In genomic region chr1:153752561-153753195, GRCh38 we compare ENCODE assay signal across 15 cellular contexts. TPM values are rescaled to one million over a fixed set of nuclear protein-coding genes. Genes with fewer than 3 reads are reported as not detected.
DNase-seq lines count a peak whose midpoint lies in the region; ATAC-seq and TF ChIP-seq lines count a peak whose summit lies in the region.
"Had no signal": no experiment of that assay in that cellular context is flagged by ENCODE, and none has a peak within 500 bp of the region (broad histone marks: within the 10 kb centered on the region; RNA-seq: fewer than 3 reads in every experiment).

No MANE protein-coding gene starts in this region.

- no peak overlapping the region for H2BK12ac ChIP-seq in neuronal stem cell (ENCODE audit: low read length)

- peaks cover 43% of the 10 kb centered on the region for H3K4me1 ChIP-seq in lower lobe of right lung
- H3K4me1 ChIP-seq in neural progenitor cell, result peaks cover 15% of the 10 kb centered on the region
- peaks cover 0 to 10% of the 10 kb centered on the region in 2 donors for H3K4me1 ChIP-seq in neuronal stem cell (ENCODE audit: control insufficient read depth in 2 of 2, insufficient read depth in 1 of 2, low read depth in 1 of 2, low read length in 2 of 2)

- H3K14ac ChIP-seq in neuronal stem cell (ENCODE audit: low read length), result no peak overlapping the region

- H2BK120ac ChIP-seq in neuronal stem cell (ENCODE audit: low read depth, low read length), result no peak overlapping the region

- H3K23ac ChIP-seq in neuronal stem cell (ENCODE audit: low read depth, low read length, poor library complexity), result no peak overlapping the region

- no peak overlapping the region for H4K91ac ChIP-seq in neuronal stem cell (ENCODE audit: low read depth, low read length, poor library complexity)

- H3K27me3 ChIP-seq in lower lobe of right lung (ENCODE audit: low read depth), result no peaks in the 10 kb centered on the region
- no peaks in the 10 kb centered on the region for H3K27me3 ChIP-seq in neural progenitor cell
- H3K27me3 ChIP-seq in neuronal stem cell (ENCODE audit: control insufficient read depth in 3 of 3, insufficient read depth in 3 of 3, low read depth in 1 of 3, low read length in 3 of 3), result no peaks in the 10 kb centered on the region

- no peaks in the 10 kb centered on the region for H3K79me2 ChIP-seq in neural progenitor cell (ENCODE audit: low read depth)

- H3K27ac ChIP-seq in lower lobe of right lung (peak overlapping the region; percentile 74), neural progenitor cell (no peak overlapping the region), neuronal stem cell (replicated peaks; ENCODE audit: low read length) (no peak overlapping the region)
- H3K27ac ChIP-seq: KMS-11 had no signal

- no peak overlapping the region for H3K4ac ChIP-seq in neuronal stem cell (ENCODE audit: low read length)

- H3K79me1 ChIP-seq in neuronal stem cell (ENCODE audit: low read depth, low read length), result no peaks in the 10 kb centered on the region

- no peak for TF ChIP-seq CTCF in lower lobe of right lung (IDR thresholded peaks at IDR 0.05)
- no peak for TF ChIP-seq CTCF in neural progenitor cell (IDR thresholded peaks at IDR 0.05)

- no peak overlapping the region for H4K8ac ChIP-seq in neuronal stem cell (ENCODE audit: low read depth, low read length)

- H2BK5ac ChIP-seq in neuronal stem cell (ENCODE audit: low read length), result no peak overlapping the region

- ATAC-seq in lower lobe of right lung, result no peak
- ATAC-seq: CD8-positive, alpha-beta T cell had no signal

- H3K27ac Mint-ChIP-seq in neural progenitor cell, result no peak overlapping the region
- H3K27ac Mint-ChIP-seq: CD8-positive, alpha-beta T cell; dendritic cell treated with granulocyte-macrophage colony-stimulating factor and Interleukin-4, amounts not matched to agents 40 ng/mL and 50 ng/mL, for 4 days had no signal

- H3K18ac ChIP-seq in neuronal stem cell (ENCODE audit: low read length), result no peak overlapping the region

- intact Hi-C loops in lower lobe of right lung (cut with DNase I), result no loop called here

- no peak overlapping the region for H2BK15ac ChIP-seq in neuronal stem cell (ENCODE audit: low read length)

- no CpG with 5 or more reads among the region's 9 CpGs for WGBS in neuronal stem cell (ENCODE audit: extremely low coverage in 2 of 2, insufficient read length in 2 of 2, insufficient replicate concordance in 1 of 2), 2 donors

- DNase-seq in HS-5 (ENCODE audit: low read depth) (peak; percentile 28), dermis blood vessel endothelial cell (peak; percentile 81), lower lobe of right lung (no peak), stromal cell of bone marrow (ENCODE audit: low read depth) (peak; percentile 71), H4 (ENCODE audit: low spot score) (no peak), neural progenitor cell (ENCODE audit: low spot score) (no peak), neuronal stem cell (ENCODE audit: low spot score) (no peak)
- no peak for DNase-seq in activated naive CD4-positive, alpha-beta T cell (lab: John Stamatoyannopoulos, UW)
- DNase-seq: activated CD4-positive, alpha-beta T cell treated with anti-CD3 and anti-CD28 coated beads, Interleukin-2, amount 50 U/mL, for 4 hours; CD8-positive, alpha-beta T cell; H9; OCI-M1; stimulated activated CD8-positive, alpha-beta memory T cell treated with anti-CD3 and anti-CD28 coated beads, Interleukin-4, amount 100 ng/mL, for 48 hours had no signal

- H3K9ac ChIP-seq in neural progenitor cell (no peak overlapping the region), neuronal stem cell (ENCODE audit: low read depth, low read length, poor library complexity) (no peak overlapping the region)
- H3K9ac ChIP-seq: KMS-11 had no signal

- peaks cover 24% of the 10 kb centered on the region for H3F3A ChIP-seq in neural progenitor cell (ENCODE audit: low read depth)

- H2AK5ac ChIP-seq in neuronal stem cell (ENCODE audit: low read depth, low read length), result no peak overlapping the region

- no peaks in the 10 kb centered on the region for H3K9me3 Mint-ChIP-seq in neural progenitor cell
- H3K9me3 Mint-ChIP-seq: CD8-positive, alpha-beta T cell; dendritic cell treated with granulocyte-macrophage colony-stimulating factor and Interleukin-4, amounts not matched to agents 40 ng/mL and 50 ng/mL, for 4 days; H9 had no signal

- H3K36me3 Mint-ChIP-seq in neural progenitor cell, result peaks cover 41% of the 10 kb centered on the region

- peaks cover 85% of the 10 kb centered on the region for H3K36me3 ChIP-seq in lower lobe of right lung
- H3K36me3 ChIP-seq in neural progenitor cell, result no peaks in the 10 kb centered on the region
- H3K36me3 ChIP-seq in neuronal stem cell (replicated peaks in 1 of 2; ENCODE audit: control insufficient read depth in 2 of 2, insufficient read depth in 2 of 2, low read length in 2 of 2), result peaks cover 27 to 99% of the 10 kb centered on the region in 2 donors

- H3K9me3 ChIP-seq in lower lobe of right lung (no peaks in the 10 kb centered on the region), neural progenitor cell (ENCODE audit: low read depth) (no peaks in the 10 kb centered on the region), neuronal stem cell (replicated peaks in 1 of 2; ENCODE audit: control insufficient read depth in 2 of 2, insufficient read depth in 1 of 2, low read depth in 1 of 2, low read length in 2 of 2) (no peaks in the 10 kb centered on the region)

- peaks cover 7% of the 10 kb centered on the region for H3K4me1 Mint-ChIP-seq in neural progenitor cell

- H4K20me1 ChIP-seq in neural progenitor cell (ENCODE audit: low read depth), result peaks cover 11% of the 10 kb centered on the region

- H3K4me2 ChIP-seq in neural progenitor cell (no peak overlapping the region), neuronal stem cell (ENCODE audit: insufficient read depth, low read length, poor library complexity, severe bottlenecking) (no peak overlapping the region)
- H3K4me2 ChIP-seq: KMS-11 had no signal

- no peak overlapping the region for H3K4me3 ChIP-seq in lower lobe of right lung
- no peak overlapping the region for H3K4me3 ChIP-seq in neural progenitor cell
- H3K4me3 ChIP-seq in neuronal stem cell (ENCODE audit: low read length in 2 of 2), result no peak overlapping the region

- peaks cover 4% of the 10 kb centered on the region for H3K27me3 Mint-ChIP-seq in neural progenitor cell (ENCODE audit: insufficient read depth, low read depth)
- H3K27me3 Mint-ChIP-seq: dendritic cell treated with granulocyte-macrophage colony-stimulating factor and Interleukin-4, amounts not matched to agents 40 ng/mL and 50 ng/mL, for 4 days had no signal

- H2AFZ ChIP-seq in neural progenitor cell (replicated peaks), result no peak overlapping the region
- no peak overlapping the region for H2AFZ ChIP-seq in neuronal stem cell (ENCODE audit: low read length)

- no peak overlapping the region for H3K4me3 Mint-ChIP-seq in neural progenitor cell
- H3K4me3 Mint-ChIP-seq: CD8-positive, alpha-beta T cell; dendritic cell treated with granulocyte-macrophage colony-stimulating factor and Interleukin-4, amounts not matched to agents 40 ng/mL and 50 ng/mL, for 4 days; H9 had no signal

RNA-seq across cellular contexts. Expression of gene SLC27A3, which starts 22.5 kb away (rescaled TPM):
- total RNA-seq in dermis blood vessel endothelial cell (27.6 and 30.0 TPM in 2 replicates), lower lobe of right lung (99.6 TPM), neural progenitor cell (ENCODE audit: low replicate concordance) (8.2 and 10.1 TPM in 2 replicates)
- 0.93 and 2.9 TPM in 2 replicates for total RNA-seq in H4 (2014; rRNA removed; shearing (Covaris generic))
- 7.5 TPM for polyA plus RNA-seq in neuronal stem cell (2013, experiment 1 of 2)
- 7.2 TPM for polyA plus RNA-seq in neuronal stem cell (2013, experiment 2 of 2)

RNA-seq across cellular contexts. Expression of gene INTS3, which starts 24.8 kb away (rescaled TPM):
- total RNA-seq in dermis blood vessel endothelial cell, result 31.3 and 42.7 TPM in 2 replicates
- total RNA-seq in lower lobe of right lung, result 77.3 TPM
- 16.7 and 18.6 TPM in 2 replicates for total RNA-seq in H4 (2014; rRNA removed; shearing (Covaris generic))
- 45.1 and 58.8 TPM in 2 replicates for total RNA-seq in neural progenitor cell (ENCODE audit: low replicate concordance)
- 24.8 TPM for polyA plus RNA-seq in neuronal stem cell (2013, experiment 1 of 2)
- polyA plus RNA-seq in neuronal stem cell (2013, experiment 2 of 2), result 24.2 TPM

Comparison
In these comparisons a context has a peak if more than half of its experiments do, and no peak if none do; other contexts are left out.
1. DNase-seq: peak in HS-5 (single experiment), dermis blood vessel endothelial cell (single experiment) and stromal cell of bone marrow (single experiment); none in lower lobe of right lung (single experiment), H4 (single experiment), neural progenitor cell (single experiment), neuronal stem cell (single experiment) and activated naive CD4-positive, alpha-beta T cell (0 of 4).